In genomic region chr5:36944607-36945225, GRCh38 we compare ENCODE assay signal across 8 cellular contexts.
DNase-seq lines count a peak whose midpoint lies in the region; ATAC-seq and TF ChIP-seq lines count a peak whose summit lies in the region.

No MANE protein-coding gene starts in this region.

- DNase-seq in AG08395 (ENCODE audit: low spot score) (peak; percentile 18), NCI-H460 (ENCODE audit: extremely low read depth, low read depth) (peak; percentile 54), choroid plexus epithelial cell (ENCODE audit: low read depth) (peak; percentile 86), naive B cell (peak; percentile 41)
- DNase-seq in stimulated activated naive CD4-positive, alpha-beta T cell treated with Interleukin-2 at 50 U/mL for 16 hours (lab: John Stamatoyannopoulos, UW) = no peak

- no peaks in the 10 kb centered on the region for H3K9me3 Mint-ChIP-seq in naive B cell

- H3K4me1 Mint-ChIP-seq in naive B cell = peaks cover 27 to 38% (median 33%) of the 10 kb centered on the region in 3 donors

- no peaks in the 10 kb centered on the region for H3K36me3 Mint-ChIP-seq in naive B cell

- no peak overlapping the region for H3K4me3 ChIP-seq in choroid plexus epithelial cell (ENCODE audit: low read depth, low read length)

- TF ChIP-seq CTCF in GM12874 (IDR thresholded peaks at IDR 0.05; ENCODE audit: insufficient read depth, low read depth, low read length) (0 out of 2 replicates have a peak, but pooled peaks have one; percentile 13), choroid plexus epithelial cell (conservative IDR thresholded peaks at IDR 0.05; ENCODE audit: low read depth, low read length) (peak; percentile 47)

- ATAC-seq in naive B cell (ENCODE audit: low read depth in 2 of 2) (no peak), HG03571 (IDR thresholded peaks at IDR 0.05; ENCODE audit: unreplicated experiment) (no peak), HG03432 (IDR thresholded peaks at IDR 0.05; ENCODE audit: unreplicated experiment) (no peak)

- no peaks in the 10 kb centered on the region for H3K27me3 Mint-ChIP-seq in naive B cell

- H3K4me3 Mint-ChIP-seq in naive B cell = no peak overlapping the region

- H3K27ac Mint-ChIP-seq in naive B cell = peak overlapping the region in 1 of 6 donors; percentile 49
